ENCODE assay signal across 32 cellular contexts in the genomic region with DNA sequence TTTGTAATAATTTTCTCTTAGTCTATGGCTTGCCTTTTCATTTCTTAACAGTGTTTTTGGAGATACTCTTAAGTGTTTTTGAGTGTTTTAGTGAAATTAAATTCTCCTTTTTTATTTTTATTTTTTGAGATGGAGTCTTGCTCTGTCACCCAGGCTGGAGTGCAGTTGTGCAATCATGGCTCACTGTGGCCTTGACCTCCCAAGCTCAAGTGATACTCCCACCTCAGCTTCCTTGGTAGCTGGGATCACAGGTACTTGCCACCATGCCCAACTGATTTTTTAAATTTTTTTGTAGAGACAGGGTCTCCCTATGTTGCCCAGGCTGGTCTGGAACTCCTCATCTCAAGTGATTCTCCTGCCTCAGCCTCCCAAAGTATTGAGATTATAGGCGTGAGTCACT.
"Had no signal": no experiment of that assay in that cellular context is flagged by ENCODE, and none has a peak within 500 bp of the region (broad histone marks: within the 10 kb centered on the region; RNA-seq: fewer than 3 reads in every experiment).

No MANE protein-coding gene starts in this region.

- FAIRE-seq: bronchial epithelial cell, TTC549 had no signal

- ATAC-seq: activated CD4-positive, alpha-beta T cell treated with anti-CD3 and anti-CD28 coated beads for 36 hours; activated CD4-positive, CD25-positive, alpha-beta regulatory T cell treated with anti-CD3 and anti-CD28 coated beads, Interleukin-2, amount 50 U/mL, for 24 hours; activated CD8-positive, alpha-beta memory T cell treated with anti-CD3 and anti-CD28 coated beads, Interleukin-2, amount 10 ng/mL, durations not matched to agents 7 days and 5 days; activated CD8-positive, alpha-beta T cell treated with anti-CD3 and anti-CD28 coated beads, Interleukin-2, amount 10 ng/mL, durations not matched to agents 7 days and 5 days; activated naive CD8-positive, alpha-beta T cell treated with anti-CD3 and anti-CD28 coated beads, Interleukin-2, amount 50 U/mL, for 24 hours; WTC11 had no signal

- H3K9me3 ChIP-seq: ascending aorta had no signal

- DNase-seq: activated CD4-positive, alpha-beta memory T cell treated with anti-CD3 and anti-CD28 coated beads, Interleukin-2, amount 10 ng/mL, durations not matched to agents 7 days and 5 days; activated CD4-positive, alpha-beta T cell treated with anti-CD3 and anti-CD28 coated beads for 1 hour; activated CD4-positive, alpha-beta T cell treated with anti-CD3 and anti-CD28 coated beads for 36 hours; activated CD4-positive, alpha-beta T cell treated with anti-CD3 and anti-CD28 coated beads for 48 hours; activated CD4-positive, alpha-beta T cell treated with anti-CD3 and anti-CD28 coated beads, Interleukin-2, amount 10 ng/mL, durations not matched to agents 7 days and 5 days; activated CD4-positive, alpha-beta T cell treated with anti-CD3 and anti-CD28 coated beads, Interleukin-2, amount 50 U/mL, for 48 hours; activated CD4-positive, CD25-positive, alpha-beta regulatory T cell; activated CD8-positive, alpha-beta memory T cell treated with anti-CD3 and anti-CD28 coated beads for 24 hours; activated CD8-positive, alpha-beta memory T cell treated with anti-CD3 and anti-CD28 coated beads, Interleukin-2, amount 10 ng/mL, durations not matched to agents 7 days and 5 days; activated CD8-positive, alpha-beta memory T cell treated with anti-CD3 and anti-CD28 coated beads, Interleukin-2, amount 50 U/mL, for 48 hours; activated CD8-positive, alpha-beta T cell treated with anti-CD3 and anti-CD28 coated beads, Interleukin-2, amount 10 ng/mL, durations not matched to agents 7 days and 5 days; activated effector memory CD4-positive, alpha-beta T cell treated with Interleukin-2 at 50 U/mL for 16 hours; activated gamma-delta T cell; activated naive CD4-positive, alpha-beta T cell treated with anti-CD3 and anti-CD28 coated beads, Interleukin-2, amount 10 ng/mL, durations not matched to agents 7 days and 5 days; activated naive CD4-positive, alpha-beta T cell treated with Interleukin-2 at 50 U/mL for 16 hours; activated naive CD8-positive, alpha-beta T cell treated with anti-CD3 and anti-CD28 coated beads, Interleukin-2, amount 10 ng/mL, durations not matched to agents 7 days and 5 days; activated naive CD8-positive, alpha-beta T cell treated with anti-CD3 and anti-CD28 coated beads, Interleukin-2, amount 50 U/mL, for 24 hours; activated T-cell treated with anti-CD3 and anti-CD28 coated beads, Interleukin-2, amount 50 U/mL, for 24 hours; activated T-cell treated with anti-CD3 and anti-CD28 coated beads, Interleukin-2, amount 50 U/mL, for 48 hours; amygdala; anterior cingulate cortex; central memory CD4-positive, alpha-beta T cell; T-helper 1 cell; T-helper 2 cell; T-helper 9 cell; WERI-Rb-1 had no signal

- H3K27me3 ChIP-seq: ascending aorta, cardiac muscle cell had no signal

- H3K27ac ChIP-seq: ascending aorta, cardiac muscle cell, WERI-Rb-1 had no signal

- H3K36me3 ChIP-seq: ascending aorta, cardiac muscle cell, WERI-Rb-1 had no signal

- H3K4me1 ChIP-seq: ascending aorta had no signal

- H3K4me3 ChIP-seq: ascending aorta, cardiac muscle cell had no signal
